ENCODE assay signal across 1 cellular context in the genomic region with DNA sequence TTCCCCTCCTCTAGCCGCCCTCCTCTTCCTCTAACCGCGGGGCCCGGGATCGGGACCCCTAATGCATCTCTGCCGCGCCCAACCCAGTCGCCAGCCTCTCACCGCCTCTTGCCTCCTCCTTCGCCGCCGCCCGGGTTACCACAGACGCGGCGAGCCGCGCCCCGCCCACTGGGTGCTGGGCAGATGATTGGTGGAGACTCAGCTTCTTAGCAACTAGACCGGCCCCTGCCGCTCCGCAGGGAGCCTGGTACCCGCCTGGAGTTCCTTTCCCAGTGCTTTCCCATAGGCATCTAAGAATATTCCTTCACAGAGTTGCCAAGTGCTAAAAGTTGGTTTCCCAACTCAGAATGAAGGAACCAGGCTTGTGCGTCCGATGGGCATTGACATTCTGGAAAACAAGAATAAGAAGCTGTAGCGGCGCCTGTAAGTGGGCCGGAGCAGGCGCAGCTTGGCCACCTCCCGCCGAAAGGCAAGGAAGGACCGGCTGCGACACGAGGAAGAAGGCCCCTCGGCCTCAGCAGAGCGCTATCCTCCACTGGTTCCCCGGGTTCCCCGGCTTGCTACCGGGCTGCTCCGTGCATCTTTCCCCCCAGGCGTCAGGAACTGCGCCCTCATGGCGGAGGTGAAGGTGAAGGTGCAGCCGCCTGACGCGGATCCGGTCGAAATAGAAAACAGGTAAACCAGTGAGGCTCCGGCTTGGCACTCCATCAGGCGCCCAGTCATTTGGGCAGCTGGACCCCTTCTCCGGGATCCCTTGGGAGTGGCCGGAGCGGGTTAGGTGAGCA.
TF ChIP-seq lines count a peak whose summit lies in the region.

Gene DZANK1, minus strand, starts transcription at position 137 of the 785 bp plus-strand sequence. CDS start 1,672 bp downstream, outside the sequence.
A gene with protein sequence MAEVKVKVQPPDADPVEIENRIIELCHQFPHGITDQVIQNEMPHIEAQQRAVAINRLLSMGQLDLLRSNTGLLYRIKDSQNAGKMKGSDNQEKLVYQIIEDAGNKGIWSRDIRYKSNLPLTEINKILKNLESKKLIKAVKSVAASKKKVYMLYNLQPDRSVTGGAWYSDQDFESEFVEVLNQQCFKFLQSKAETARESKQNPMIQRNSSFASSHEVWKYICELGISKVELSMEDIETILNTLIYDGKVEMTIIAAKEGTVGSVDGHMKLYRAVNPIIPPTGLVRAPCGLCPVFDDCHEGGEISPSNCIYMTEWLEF (plus strand): TSS at position 497 of the 785 bp plus-strand sequence. CDS start 117 bp downstream, at position 614.

TF ChIP-seq in HepG2, 621 proteins besides CTCF, POLR2A, EP300 and RAD21 (continued from another document and continues in another):
- peak; percentile 31; the same call in 1 of the 2 replicates for TF ChIP-seq PATZ1 (CRISPR knock-in tag; IDR thresholded peaks at IDR 0.05)
- TF ChIP-seq ZNF672 (CRISPR knock-in tag; IDR thresholded peaks at IDR 0.05): no peak
- TF ChIP-seq, protein P1, sequence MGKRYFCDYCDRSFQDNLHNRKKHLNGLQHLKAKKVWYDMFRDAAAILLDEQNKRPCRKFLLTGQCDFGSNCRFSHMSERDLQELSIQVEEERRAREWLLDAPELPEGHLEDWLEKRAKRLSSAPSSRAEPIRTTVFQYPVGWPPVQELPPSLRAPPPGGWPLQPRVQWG (CRISPR knock-in tag; IDR thresholded peaks at IDR 0.05; ENCODE audit: borderline replicate concordance, low read depth): no peak
- TF ChIP-seq, protein P2, sequence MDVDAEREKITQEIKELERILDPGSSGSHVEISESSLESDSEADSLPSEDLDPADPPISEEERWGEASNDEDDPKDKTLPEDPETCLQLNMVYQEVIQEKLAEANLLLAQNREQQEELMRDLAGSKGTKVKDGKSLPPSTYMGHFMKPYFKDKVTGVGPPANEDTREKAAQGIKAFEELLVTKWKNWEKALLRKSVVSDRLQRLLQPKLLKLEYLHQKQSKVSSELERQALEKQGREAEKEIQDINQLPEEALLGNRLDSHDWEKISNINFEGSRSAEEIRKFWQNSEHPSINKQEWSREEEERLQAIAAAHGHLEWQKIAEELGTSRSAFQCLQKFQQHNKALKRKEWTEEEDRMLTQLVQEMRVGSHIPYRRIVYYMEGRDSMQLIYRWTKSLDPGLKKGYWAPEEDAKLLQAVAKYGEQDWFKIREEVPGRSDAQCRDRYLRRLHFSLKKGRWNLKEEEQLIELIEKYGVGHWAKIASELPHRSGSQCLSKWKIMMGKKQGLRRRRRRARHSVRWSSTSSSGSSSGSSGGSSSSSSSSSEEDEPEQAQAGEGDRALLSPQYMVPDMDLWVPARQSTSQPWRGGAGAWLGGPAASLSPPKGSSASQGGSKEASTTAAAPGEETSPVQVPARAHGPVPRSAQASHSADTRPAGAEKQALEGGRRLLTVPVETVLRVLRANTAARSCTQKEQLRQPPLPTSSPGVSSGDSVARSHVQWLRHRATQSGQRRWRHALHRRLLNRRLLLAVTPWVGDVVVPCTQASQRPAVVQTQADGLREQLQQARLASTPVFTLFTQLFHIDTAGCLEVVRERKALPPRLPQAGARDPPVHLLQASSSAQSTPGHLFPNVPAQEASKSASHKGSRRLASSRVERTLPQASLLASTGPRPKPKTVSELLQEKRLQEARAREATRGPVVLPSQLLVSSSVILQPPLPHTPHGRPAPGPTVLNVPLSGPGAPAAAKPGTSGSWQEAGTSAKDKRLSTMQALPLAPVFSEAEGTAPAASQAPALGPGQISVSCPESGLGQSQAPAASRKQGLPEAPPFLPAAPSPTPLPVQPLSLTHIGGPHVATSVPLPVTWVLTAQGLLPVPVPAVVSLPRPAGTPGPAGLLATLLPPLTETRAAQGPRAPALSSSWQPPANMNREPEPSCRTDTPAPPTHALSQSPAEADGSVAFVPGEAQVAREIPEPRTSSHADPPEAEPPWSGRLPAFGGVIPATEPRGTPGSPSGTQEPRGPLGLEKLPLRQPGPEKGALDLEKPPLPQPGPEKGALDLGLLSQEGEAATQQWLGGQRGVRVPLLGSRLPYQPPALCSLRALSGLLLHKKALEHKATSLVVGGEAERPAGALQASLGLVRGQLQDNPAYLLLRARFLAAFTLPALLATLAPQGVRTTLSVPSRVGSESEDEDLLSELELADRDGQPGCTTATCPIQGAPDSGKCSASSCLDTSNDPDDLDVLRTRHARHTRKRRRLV (CRISPR knock-in tag; IDR thresholded peaks at IDR 0.05): no peak
- peak; percentile 68; the same call in 1 of the 2 replicates for TF ChIP-seq MED13 (CRISPR knock-in tag; IDR thresholded peaks at IDR 0.05)
- TF ChIP-seq, protein P3, sequence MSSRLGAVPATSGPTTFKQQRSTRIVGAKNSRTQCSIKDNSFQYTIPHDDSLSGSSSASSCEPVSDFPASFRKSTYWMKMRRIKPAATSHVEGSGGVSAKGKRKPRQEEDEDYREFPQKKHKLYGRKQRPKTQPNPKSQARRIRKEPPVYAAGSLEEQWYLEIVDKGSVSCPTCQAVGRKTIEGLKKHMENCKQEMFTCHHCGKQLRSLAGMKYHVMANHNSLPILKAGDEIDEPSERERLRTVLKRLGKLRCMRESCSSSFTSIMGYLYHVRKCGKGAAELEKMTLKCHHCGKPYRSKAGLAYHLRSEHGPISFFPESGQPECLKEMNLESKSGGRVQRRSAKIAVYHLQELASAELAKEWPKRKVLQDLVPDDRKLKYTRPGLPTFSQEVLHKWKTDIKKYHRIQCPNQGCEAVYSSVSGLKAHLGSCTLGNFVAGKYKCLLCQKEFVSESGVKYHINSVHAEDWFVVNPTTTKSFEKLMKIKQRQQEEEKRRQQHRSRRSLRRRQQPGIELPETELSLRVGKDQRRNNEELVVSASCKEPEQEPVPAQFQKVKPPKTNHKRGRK (CRISPR knock-in tag; IDR thresholded peaks at IDR 0.05): no peak
- TF ChIP-seq ZNF747 (CRISPR knock-in tag; IDR thresholded peaks at IDR 0.05; ENCODE audit: borderline replicate concordance): no peak; the same call in 1 of the 2 replicates
- TF ChIP-seq GRHL1 (CRISPR knock-in tag; conservative IDR thresholded peaks at IDR 0.05): no peak
- TF ChIP-seq, protein P4, sequence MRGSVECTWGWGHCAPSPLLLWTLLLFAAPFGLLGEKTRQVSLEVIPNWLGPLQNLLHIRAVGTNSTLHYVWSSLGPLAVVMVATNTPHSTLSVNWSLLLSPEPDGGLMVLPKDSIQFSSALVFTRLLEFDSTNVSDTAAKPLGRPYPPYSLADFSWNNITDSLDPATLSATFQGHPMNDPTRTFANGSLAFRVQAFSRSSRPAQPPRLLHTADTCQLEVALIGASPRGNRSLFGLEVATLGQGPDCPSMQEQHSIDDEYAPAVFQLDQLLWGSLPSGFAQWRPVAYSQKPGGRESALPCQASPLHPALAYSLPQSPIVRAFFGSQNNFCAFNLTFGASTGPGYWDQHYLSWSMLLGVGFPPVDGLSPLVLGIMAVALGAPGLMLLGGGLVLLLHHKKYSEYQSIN (CRISPR knock-in tag; IDR thresholded peaks at IDR 0.05; ENCODE audit: borderline replicate concordance): no peak
- no peak for TF ChIP-seq ZC3H4 (CRISPR knock-in tag; IDR thresholded peaks at IDR 0.05; ENCODE audit: borderline replicate concordance)
- TF ChIP-seq IKZF4 (CRISPR knock-in tag; IDR thresholded peaks at IDR 0.05; ENCODE audit: borderline replicate concordance, low read depth, not compliant biosample characterization): no peak
- TF ChIP-seq SP1 (IDR thresholded peaks at IDR 0.05): no peak
- peak; percentile 70 for TF ChIP-seq SP1 (CRISPR knock-in tag; IDR thresholded peaks at IDR 0.05)
- TF ChIP-seq EZH2 (conservative IDR thresholded peaks at IDR 0.05; ENCODE audit: low read depth, low read length): no peak
- peak; percentile 23; the same call in 1 of the 2 replicates for TF ChIP-seq MTA1 (CRISPR knock-in tag; IDR thresholded peaks at IDR 0.05; ENCODE audit: borderline replicate concordance)
- TF ChIP-seq REPIN1 (CRISPR knock-in tag; IDR thresholded peaks at IDR 0.05; ENCODE audit: borderline replicate concordance, low read depth): peak; percentile 79; the same call in 1 of the 2 replicates
- peak; percentile 93 for TF ChIP-seq PHF21A (CRISPR knock-in tag; IDR thresholded peaks at IDR 0.05)
- TF ChIP-seq MIER2 (CRISPR knock-in tag; IDR thresholded peaks at IDR 0.05): peak; percentile 66; the same call in 1 of the 2 replicates
- no peak for TF ChIP-seq NFE2L1 (CRISPR knock-in tag; IDR thresholded peaks at IDR 0.05; ENCODE audit: borderline replicate concordance)
- TF ChIP-seq POLR2AphosphoS2 (IDR thresholded peaks at IDR 0.05; ENCODE audit: low read depth, low read length): no peak
- TF ChIP-seq MYC (CRISPR knock-in tag; IDR thresholded peaks at IDR 0.05; ENCODE audit: borderline replicate concordance): peak; percentile 91
- TF ChIP-seq, protein P5, sequence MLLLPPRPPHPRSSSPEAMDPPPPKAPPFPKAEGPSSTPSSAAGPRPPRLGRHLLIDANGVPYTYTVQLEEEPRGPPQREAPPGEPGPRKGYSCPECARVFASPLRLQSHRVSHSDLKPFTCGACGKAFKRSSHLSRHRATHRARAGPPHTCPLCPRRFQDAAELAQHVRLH (CRISPR knock-in tag; IDR thresholded peaks at IDR 0.05; ENCODE audit: borderline replicate concordance, low read depth): peak; percentile 30; the same call in 1 of the 2 replicates
- TF ChIP-seq PREB (CRISPR knock-in tag; IDR thresholded peaks at IDR 0.05): no peak
- peak; percentile 68 for TF ChIP-seq SP2 (CRISPR knock-in tag; IDR thresholded peaks at IDR 0.05)
- TF ChIP-seq ZFAT (CRISPR knock-in tag; conservative IDR thresholded peaks at IDR 0.05): peak; percentile 59; the same call in 1 of the 2 replicates
- peak; percentile 53; the same call in 1 of the 2 replicates for TF ChIP-seq ZNF709 (CRISPR knock-in tag; IDR thresholded peaks at IDR 0.05)
- TF ChIP-seq, protein P6, sequence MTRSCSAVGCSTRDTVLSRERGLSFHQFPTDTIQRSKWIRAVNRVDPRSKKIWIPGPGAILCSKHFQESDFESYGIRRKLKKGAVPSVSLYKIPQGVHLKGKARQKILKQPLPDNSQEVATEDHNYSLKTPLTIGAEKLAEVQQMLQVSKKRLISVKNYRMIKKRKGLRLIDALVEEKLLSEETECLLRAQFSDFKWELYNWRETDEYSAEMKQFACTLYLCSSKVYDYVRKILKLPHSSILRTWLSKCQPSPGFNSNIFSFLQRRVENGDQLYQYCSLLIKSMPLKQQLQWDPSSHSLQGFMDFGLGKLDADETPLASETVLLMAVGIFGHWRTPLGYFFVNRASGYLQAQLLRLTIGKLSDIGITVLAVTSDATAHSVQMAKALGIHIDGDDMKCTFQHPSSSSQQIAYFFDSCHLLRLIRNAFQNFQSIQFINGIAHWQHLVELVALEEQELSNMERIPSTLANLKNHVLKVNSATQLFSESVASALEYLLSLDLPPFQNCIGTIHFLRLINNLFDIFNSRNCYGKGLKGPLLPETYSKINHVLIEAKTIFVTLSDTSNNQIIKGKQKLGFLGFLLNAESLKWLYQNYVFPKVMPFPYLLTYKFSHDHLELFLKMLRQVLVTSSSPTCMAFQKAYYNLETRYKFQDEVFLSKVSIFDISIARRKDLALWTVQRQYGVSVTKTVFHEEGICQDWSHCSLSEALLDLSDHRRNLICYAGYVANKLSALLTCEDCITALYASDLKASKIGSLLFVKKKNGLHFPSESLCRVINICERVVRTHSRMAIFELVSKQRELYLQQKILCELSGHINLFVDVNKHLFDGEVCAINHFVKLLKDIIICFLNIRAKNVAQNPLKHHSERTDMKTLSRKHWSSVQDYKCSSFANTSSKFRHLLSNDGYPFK (CRISPR knock-in tag; IDR thresholded peaks at IDR 0.05; ENCODE audit: borderline replicate concordance): peak; percentile 97; the same call in 1 of the 2 replicates
- TF ChIP-seq ZNF614 (CRISPR knock-in tag; IDR thresholded peaks at IDR 0.05; ENCODE audit: borderline replicate concordance): peak; percentile 57; the same call in 1 of the 2 replicates
- 0 out of 2 replicates have a peak, but pooled peaks have one; percentile 62 for TF ChIP-seq ZNF224 (CRISPR knock-in tag; IDR thresholded peaks at IDR 0.05)
- no peak for TF ChIP-seq JARID2 (CRISPR knock-in tag; IDR thresholded peaks at IDR 0.05; ENCODE audit: insufficient replicate concordance)
- peak; percentile 94; the same call in 1 of the 2 replicates for TF ChIP-seq ZNF350 (CRISPR knock-in tag; IDR thresholded peaks at IDR 0.05; ENCODE audit: borderline replicate concordance, low read depth)
- no peak for TF ChIP-seq ZNF597 (CRISPR knock-in tag; IDR thresholded peaks at IDR 0.05)
- peak; percentile 73 for TF ChIP-seq RBFOX2 (IDR thresholded peaks at IDR 0.05; ENCODE audit: low read depth, low read length)
